Comparison of ENCODE assay signal across 17 cellular contexts in the genomic region with DNA sequence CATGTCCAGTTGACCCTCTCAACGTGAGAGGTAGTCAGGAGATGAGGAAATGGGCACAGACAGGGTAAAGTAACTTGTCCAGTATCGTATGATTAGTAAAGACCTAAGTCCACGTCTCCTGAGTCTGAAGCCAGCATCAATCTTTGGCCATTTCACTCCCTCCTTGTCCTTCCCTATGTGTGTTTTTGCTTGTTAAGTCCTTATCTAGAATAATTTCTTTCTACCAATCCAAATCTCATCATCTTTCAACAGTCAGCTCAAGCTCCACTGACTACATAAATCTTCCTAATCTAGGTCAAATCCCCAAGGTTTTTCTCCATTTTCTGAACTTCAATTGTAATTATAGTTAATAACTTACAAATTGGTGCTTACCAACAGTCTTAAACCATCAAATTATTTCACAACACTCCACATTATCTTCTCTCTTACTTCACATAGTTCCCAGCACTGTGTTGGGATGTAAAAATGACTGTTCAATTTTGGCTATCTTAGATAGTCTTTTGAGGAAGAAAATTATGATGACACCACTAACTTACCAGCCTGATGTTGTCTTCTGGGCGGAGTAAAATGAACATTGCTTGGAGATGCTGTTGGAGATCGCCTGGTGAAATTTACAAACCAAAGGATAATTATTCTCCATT.
DNase-seq lines count a peak whose midpoint lies in the region; ATAC-seq, FAIRE-seq and TF ChIP-seq lines count a peak whose summit lies in the region.
"Had no signal": no experiment of that assay in that cellular context is flagged by ENCODE, and none has a peak within 500 bp of the region (broad histone marks: within the 10 kb centered on the region; RNA-seq: fewer than 3 reads in every experiment).

No MANE protein-coding gene starts in this region.

- H3K27me3 ChIP-seq in BLaER1 treated with 17β-estradiol and CSF1 and Interleukin-3, amounts not matched to agents 10 nM and 100 nM = no peaks in the 10 kb centered on the region
- H3K27me3 ChIP-seq in CD4-positive, alpha-beta memory T cell (ENCODE audit: insufficient read depth, low read length) = no peaks in the 10 kb centered on the region
- no peaks in the 10 kb centered on the region for H3K27me3 ChIP-seq in naive thymus-derived CD4-positive, alpha-beta T cell (ENCODE audit: control insufficient read depth in 2 of 2, insufficient read depth in 2 of 2, low read length in 2 of 2)
- H3K27me3 ChIP-seq: BE2C, breast epithelium had no signal

- intact Hi-C loops in CD4-positive, alpha-beta memory T cell (cut with micrococcal nuclease) = no loop called here
- intact Hi-C loops in naive thymus-derived CD4-positive, alpha-beta T cell (cut with micrococcal nuclease) = no loop called here

- no peak for TF ChIP-seq POLR2A in GM12891 (IDR thresholded peaks at IDR 0.05; ENCODE audit: low read depth, low read length)

- peaks cover 65 to 96% (median 82%) of the 10 kb centered on the region in 11 experiments for H3K36me3 ChIP-seq in BLaER1 treated with 17β-estradiol and CSF1 and Interleukin-3, amounts not matched to agents 10 nM and 100 nM
- H3K36me3 ChIP-seq in CD4-positive, alpha-beta memory T cell (ENCODE audit: insufficient read depth, low read length) = peaks cover 7% of the 10 kb centered on the region
- H3K36me3 ChIP-seq in naive thymus-derived CD4-positive, alpha-beta T cell (ENCODE audit: control insufficient read depth in 2 of 3, insufficient read depth in 3 of 3, low read length in 3 of 3) = peaks cover 11 to 43% (median 12%) of the 10 kb centered on the region in 3 experiments
- H3K36me3 ChIP-seq: breast epithelium had no signal

- peak; percentile 51 for ATAC-seq in naive thymus-derived CD4-positive, alpha-beta T cell

- no peak overlapping the region for H3K4me3 ChIP-seq in BLaER1 treated with 17β-estradiol and CSF1 and Interleukin-3, amounts not matched to agents 10 nM and 100 nM
- no peak overlapping the region for H3K4me3 ChIP-seq in CD4-positive, alpha-beta memory T cell (ENCODE audit: low read length in 2 of 2)
- no peak overlapping the region for H3K4me3 ChIP-seq in naive thymus-derived CD4-positive, alpha-beta T cell (ENCODE audit: low read length)
- H3K4me3 ChIP-seq: breast epithelium had no signal

- POLR2A ChIA-PET in CD4-positive, alpha-beta memory T cell (lab: Charles Lee; ENCODE audit: partially characterized antibody) = no interaction called here
- POLR2A ChIA-PET in naive thymus-derived CD4-positive, alpha-beta T cell (lab: Charles Lee) = no interaction called here

- no peaks in the 10 kb centered on the region for H3K27me3 Mint-ChIP-seq in CD4-positive, alpha-beta memory T cell
- no peaks in the 10 kb centered on the region for H3K27me3 Mint-ChIP-seq in activated naive CD8-positive, alpha-beta T cell treated with anti-CD3 and anti-CD28 coated beads for 36 hours
- no peaks in the 10 kb centered on the region for H3K27me3 Mint-ChIP-seq in naive thymus-derived CD4-positive, alpha-beta T cell

- H3K36me3 Mint-ChIP-seq in CD4-positive, alpha-beta memory T cell = peaks cover 39 to 59% of the 10 kb centered on the region in 2 donors
- peaks cover 22% of the 10 kb centered on the region for H3K36me3 Mint-ChIP-seq in activated naive CD8-positive, alpha-beta T cell treated with anti-CD3 and anti-CD28 coated beads for 36 hours
- H3K36me3 Mint-ChIP-seq in naive thymus-derived CD4-positive, alpha-beta T cell = peaks cover 7 to 41% (median 23%) of the 10 kb centered on the region in 5 donors

- CTCF ChIA-PET in CD4-positive, alpha-beta memory T cell (lab: Charles Lee; ENCODE audit: partially characterized antibody) = no interaction called here
- CTCF ChIA-PET in naive thymus-derived CD4-positive, alpha-beta T cell (lab: Charles Lee) = no interaction called here

- no peak for DNase-seq in CD4-positive, alpha-beta memory T cell
- DNase-seq in activated naive CD8-positive, alpha-beta T cell treated with anti-CD3 and anti-CD28 coated beads for 36 hours = no peak
- DNase-seq in naive thymus-derived CD4-positive, alpha-beta T cell = no peak
- DNase-seq in NCI-H1930 (lab: John Stamatoyannopoulos, UW) (no peak), GM03348 (ENCODE audit: low spot score) (no peak), GM12891 (ENCODE audit: insufficient read length, low spot score) (no peak)
- DNase-seq in stimulated activated naive CD4-positive, alpha-beta T cell (lab: John Stamatoyannopoulos, UW) = no peak
- DNase-seq: activated CD4-positive, alpha-beta T cell treated with anti-CD3 and anti-CD28 coated beads, Interleukin-2, amount 50 U/mL, for 4 hours; BE2C; DMS79 treated with DMSO at 0.1 percent for 48 hours; mesenchymal stem cell; NCI-H2171 treated with DMSO at 0.1 percent for 48 hours; SHP77 treated with DMSO at 0.1 percent for 48 hours; stimulated activated naive CD4-positive, alpha-beta T cell treated with Interleukin-2 at 50 U/mL for 16 hours had no signal

- peak overlapping the region in 2 of 11 experiments; percentile 1 to 54; a peak in 4 of 22 replicates for H3K9ac ChIP-seq in BLaER1 treated with 17β-estradiol and CSF1 and Interleukin-3, amounts not matched to agents 10 nM and 100 nM

- peaks cover 11 to 15% (median 12%) of the 10 kb centered on the region in 4 donors for H3K4me1 Mint-ChIP-seq in CD4-positive, alpha-beta memory T cell
- H3K4me1 Mint-ChIP-seq in activated naive CD8-positive, alpha-beta T cell treated with anti-CD3 and anti-CD28 coated beads for 36 hours = peaks cover 21% of the 10 kb centered on the region
- H3K4me1 Mint-ChIP-seq in naive thymus-derived CD4-positive, alpha-beta T cell = peaks cover 14 to 64% (median 41%) of the 10 kb centered on the region in 7 donors

- no peaks in the 10 kb centered on the region for H3K9me3 Mint-ChIP-seq in CD4-positive, alpha-beta memory T cell
- no peaks in the 10 kb centered on the region for H3K9me3 Mint-ChIP-seq in activated naive CD8-positive, alpha-beta T cell treated with anti-CD3 and anti-CD28 coated beads for 36 hours
- H3K9me3 Mint-ChIP-seq in naive thymus-derived CD4-positive, alpha-beta T cell = no peaks in the 10 kb centered on the region

- H3K9me3 ChIP-seq in BLaER1 treated with 17β-estradiol and CSF1 and Interleukin-3, amounts not matched to agents 10 nM and 100 nM (replicated peaks in 1 of 11) = no peaks in the 10 kb centered on the region
- no peaks in the 10 kb centered on the region for H3K9me3 ChIP-seq in CD4-positive, alpha-beta memory T cell (ENCODE audit: control insufficient read depth in 1 of 2, low read length in 2 of 2)
- H3K9me3 ChIP-seq in naive thymus-derived CD4-positive, alpha-beta T cell (ENCODE audit: control insufficient read depth in 2 of 3, low read length in 3 of 3) = no peaks in the 10 kb centered on the region
- H3K9me3 ChIP-seq: BE2C, breast epithelium had no signal

- peak overlapping the region in 6 of 7 donors; percentile 5 to 78 (median 31) for H3K27ac Mint-ChIP-seq in CD4-positive, alpha-beta memory T cell
- H3K27ac Mint-ChIP-seq in activated naive CD8-positive, alpha-beta T cell treated with anti-CD3 and anti-CD28 coated beads for 36 hours = peak overlapping the region; percentile 22
- peak overlapping the region in 5 of 9 donors; percentile 11 to 76 (median 63) for H3K27ac Mint-ChIP-seq in naive thymus-derived CD4-positive, alpha-beta T cell

- no peaks in the 10 kb centered on the region for H4K20me1 ChIP-seq in BLaER1 treated with 17β-estradiol and CSF1 and Interleukin-3, amounts not matched to agents 10 nM and 100 nM

- H3K4me2 ChIP-seq in BLaER1 treated with 17β-estradiol and CSF1 and Interleukin-3, amounts not matched to agents 10 nM and 100 nM = peak overlapping the region in 3 of 11 experiments; percentile 52 to 78 (median 73); a peak in 6 of 22 replicates

- peaks cover 20 to 95% (median 44%) of the 10 kb centered on the region in 10 experiments for H3K4me1 ChIP-seq in BLaER1 treated with 17β-estradiol and CSF1 and Interleukin-3, amounts not matched to agents 10 nM and 100 nM
- peaks cover 7% of the 10 kb centered on the region for H3K4me1 ChIP-seq in CD4-positive, alpha-beta memory T cell (ENCODE audit: insufficient read depth, low read length)
- peaks cover 0 to 8% of the 10 kb centered on the region in 2 donors for H3K4me1 ChIP-seq in naive thymus-derived CD4-positive, alpha-beta T cell (ENCODE audit: control insufficient read depth in 2 of 2, insufficient read depth in 2 of 2, low read length in 2 of 2)
- H3K4me1 ChIP-seq: BE2C, breast epithelium had no signal

- H3K27ac ChIP-seq in BLaER1 treated with 17β-estradiol and CSF1 and Interleukin-3, amounts not matched to agents 10 nM and 100 nM = peak overlapping the region; percentile 21 to 91 (median 58); a peak in 19 of 22 replicates
- H3K27ac ChIP-seq in CD4-positive, alpha-beta memory T cell (ENCODE audit: low read depth, low read length) = no peak overlapping the region
- no peak overlapping the region for H3K27ac ChIP-seq in naive thymus-derived CD4-positive, alpha-beta T cell (ENCODE audit: low read depth, low read length)
- H3K27ac ChIP-seq: breast epithelium had no signal

- FAIRE-seq in GM12891 (lab: Jason Lieb, UNC) = no peak
- FAIRE-seq: H1 had no signal

- H3K4me3 Mint-ChIP-seq in CD4-positive, alpha-beta memory T cell = no peak overlapping the region
- no peak overlapping the region for H3K4me3 Mint-ChIP-seq in activated naive CD8-positive, alpha-beta T cell treated with anti-CD3 and anti-CD28 coated beads for 36 hours
- H3K4me3 Mint-ChIP-seq in naive thymus-derived CD4-positive, alpha-beta T cell = no peak overlapping the region

TF ChIP-seq in GM12891, 5 proteins besides CTCF, POLR2A, EP300 and RAD21:
- TF ChIP-seq TAF1 (IDR thresholded peaks at IDR 0.05; ENCODE audit: low read depth, low read length) (no peak), PAX5 (IDR thresholded peaks at IDR 0.05; ENCODE audit: insufficient read depth, low read length, severe bottlenecking) (no peak), SPI1 (IDR thresholded peaks at IDR 0.05; ENCODE audit: low read depth, low read length) (no peak), POU2F2 (IDR thresholded peaks at IDR 0.05; ENCODE audit: low read depth, low read length) (no peak), POLR2AphosphoS5 (IDR thresholded peaks at IDR 0.05; ENCODE audit: low read depth, low read length) (no peak)

Comparison
In these comparisons a context has a peak if more than half of its experiments do, and no peak if none do; other contexts are left out.
1. H3K27ac ChIP-seq: peak in BLaER1 treated with 17β-estradiol and CSF1 and Interleukin-3, amounts not matched to agents 10 nM and 100 nM (11 of 11); none in CD4-positive, alpha-beta memory T cell (single experiment) and naive thymus-derived CD4-positive, alpha-beta T cell (single experiment).
2. Peak in every context shown above with its lines, with median percentiles within 50 percentile points of each other: H3K27ac Mint-ChIP-seq.